In the genomic region with DNA sequence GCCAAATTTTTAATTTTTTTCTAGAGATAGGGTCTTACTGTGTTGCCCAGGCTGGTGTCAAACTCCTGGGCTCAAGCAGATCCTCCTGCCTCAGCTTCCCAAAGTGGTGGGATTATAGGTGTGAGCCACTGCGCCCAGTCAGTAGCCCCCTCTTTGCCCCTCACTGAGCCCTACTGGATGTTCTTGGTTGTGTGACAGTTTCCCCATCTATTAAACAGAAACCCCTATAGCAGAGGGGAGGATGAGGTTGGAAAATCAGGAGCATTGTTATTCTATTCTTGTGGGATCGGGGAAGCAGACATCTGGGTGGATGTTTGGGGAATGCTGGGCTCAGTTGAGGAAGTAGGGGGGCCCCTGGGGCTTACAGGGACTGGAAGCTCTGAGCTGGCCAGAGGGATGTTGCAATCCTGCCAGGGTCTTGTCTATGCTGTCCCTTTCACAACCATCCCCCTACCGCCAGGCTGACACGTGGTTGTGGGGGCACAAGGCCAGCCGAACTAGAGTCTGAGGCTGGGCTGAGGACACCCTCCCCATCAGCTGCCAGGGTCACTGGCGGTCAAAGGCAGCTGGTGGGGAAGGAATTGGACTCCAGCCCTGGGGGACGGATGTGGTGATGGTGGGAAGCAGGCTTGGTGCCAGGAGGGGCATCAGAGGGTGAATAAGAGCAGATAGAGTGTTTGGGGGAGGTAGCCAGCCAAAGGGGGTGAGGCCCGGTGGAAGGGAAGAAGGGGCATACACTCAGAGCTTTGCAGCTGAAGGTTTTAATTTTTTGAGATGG, we compare ENCODE assay signal across 10 cellular contexts. TPM values are rescaled to one million over a fixed set of nuclear protein-coding genes. Genes with fewer than 3 reads are reported as not detected.
DNase-seq lines count a peak whose midpoint lies in the region; FAIRE-seq and TF ChIP-seq lines count a peak whose summit lies in the region.
"Had no signal": no experiment of that assay in that cellular context is flagged by ENCODE, and none has a peak within 500 bp of the region (broad histone marks: within the 10 kb centered on the region; RNA-seq: fewer than 3 reads in every experiment).

No MANE protein-coding gene starts in this region.

- no peaks in the 10 kb centered on the region for H3K27me3 ChIP-seq in astrocyte (ENCODE audit: insufficient read depth, low read length)
- H3K27me3 ChIP-seq in mesenchymal stem cell (ENCODE audit: control insufficient read depth in 1 of 2, insufficient read depth in 1 of 2, low read length in 2 of 2), result no peaks in the 10 kb centered on the region

- peak overlapping the region; percentile 27 to 77 for H2BK12ac ChIP-seq in mesenchymal stem cell (ENCODE audit: low read length in 2 of 2)

- 71% methylated on average over 8 of the region's 8 CpGs for WGBS in mesenchymal stem cell

- H2BK120ac ChIP-seq in mesenchymal stem cell (ENCODE audit: low read depth, low read length), result peak overlapping the region; percentile 15

- DNase-seq in AML-193 (lab: John Stamatoyannopoulos, UW) (peak; percentile 62 to 68), astrocyte (ENCODE audit: low read depth) (no peak), mesenchymal stem cell (peak; percentile 81), GOT3 (lab: John Stamatoyannopoulos, UW) (no peak), NCI-H446 treated with DMSO at 0.1 percent for 48 hours (lab: John Stamatoyannopoulos, UW) (no peak), NCI-H2107 treated with DMSO at 0.1 percent for 48 hours (lab: John Stamatoyannopoulos, UW; ENCODE audit: unreplicated experiment) (no peak)
- DNase-seq: activated T-cell treated with anti-CD3 and anti-CD28 coated beads, Interleukin-2, amount 50 U/mL, for 48 hours had no signal

- no peak overlapping the region for H2BK5ac ChIP-seq in mesenchymal stem cell (ENCODE audit: low read depth, low read length, poor library complexity, severe bottlenecking)

- H3K9me3 ChIP-seq in astrocyte (ENCODE audit: insufficient read depth, low read depth, low read length) (no peaks in the 10 kb centered on the region), mesenchymal stem cell (ENCODE audit: control insufficient read depth, low read length) (no peaks in the 10 kb centered on the region)

- H3K4me3 ChIP-seq in astrocyte (ENCODE audit: insufficient read depth, low read depth, low read length), result no peak overlapping the region
- no peak overlapping the region for H3K4me3 ChIP-seq in mesenchymal stem cell (ENCODE audit: insufficient read depth in 1 of 2, low read depth in 1 of 2, low read length in 2 of 2)
- H3K4me3 ChIP-seq: GM23338 had no signal

- H2AK5ac ChIP-seq in mesenchymal stem cell (ENCODE audit: low read length, severe bottlenecking), result no peak overlapping the region

- no peak overlapping the region for H3K23ac ChIP-seq in mesenchymal stem cell (ENCODE audit: low read length in 2 of 2)

- no peak overlapping the region for H3K14ac ChIP-seq in mesenchymal stem cell (ENCODE audit: low read length in 2 of 2)

- H3K27ac Mint-ChIP-seq in astrocyte (ENCODE audit: unreplicated experiment), result no peak overlapping the region
- H3K27ac Mint-ChIP-seq: GM23338, memory B cell had no signal

- H3K4me2 ChIP-seq in astrocyte (ENCODE audit: low read length), result peak overlapping the region; percentile 12
- H3K4me2 ChIP-seq in mesenchymal stem cell (ENCODE audit: low read length, poor library complexity, severe bottlenecking), result no peak overlapping the region
- H3K4me2 ChIP-seq: GM23338 had no signal

- H3K4me1 ChIP-seq in astrocyte (ENCODE audit: insufficient read depth, low read length) (no peaks in the 10 kb centered on the region), mesenchymal stem cell (ENCODE audit: control insufficient read depth, insufficient read depth, low read depth, low read length) (peaks cover 7% of the 10 kb centered on the region)

- no peaks in the 10 kb centered on the region for H3K36me3 Mint-ChIP-seq in astrocyte (ENCODE audit: low read depth, unreplicated experiment)
- H3K36me3 Mint-ChIP-seq: memory B cell had no signal

- H3K79me1 ChIP-seq in mesenchymal stem cell (replicated peaks; ENCODE audit: low read length, poor library complexity, severe bottlenecking), result no peaks in the 10 kb centered on the region

- peak overlapping the region; percentile 90 for H4K91ac ChIP-seq in mesenchymal stem cell (ENCODE audit: low read length)

- peak overlapping the region in 1 of 2 experiments; percentile 66 for H3K4ac ChIP-seq in mesenchymal stem cell (ENCODE audit: low read depth in 1 of 2, low read length in 2 of 2)

- no peak for FAIRE-seq in astrocyte (lab: Jason Lieb, UNC)

- H4K20me1 ChIP-seq in astrocyte (ENCODE audit: insufficient read depth, low read length), result no peaks in the 10 kb centered on the region

- no peak overlapping the region for H3K9ac ChIP-seq in astrocyte (ENCODE audit: low read length)
- peak overlapping the region; percentile 34 for H3K9ac ChIP-seq in mesenchymal stem cell (ENCODE audit: low read length)

- H3K18ac ChIP-seq in mesenchymal stem cell (ENCODE audit: low read depth in 1 of 2, low read length in 2 of 2), result peak overlapping the region in 1 of 2 experiments; percentile 59

- no peak for TF ChIP-seq CTCF in astrocyte (IDR thresholded peaks at IDR 0.05; ENCODE audit: insufficient read depth, low read depth, low read length)

- no peak overlapping the region for H3K27ac ChIP-seq in astrocyte (ENCODE audit: low read depth, low read length)
- H3K27ac ChIP-seq in mesenchymal stem cell (ENCODE audit: low read length, poor library complexity, severe bottlenecking), result no peak overlapping the region

- H4K8ac ChIP-seq in mesenchymal stem cell (ENCODE audit: low read length), result peak overlapping the region; percentile 49

- H3K27me3 Mint-ChIP-seq in astrocyte (ENCODE audit: low read depth, unreplicated experiment), result peaks cover 26% of the 10 kb centered on the region

- H3K9me3 Mint-ChIP-seq in astrocyte (ENCODE audit: unreplicated experiment), result peaks cover 2% of the 10 kb centered on the region
- H3K9me3 Mint-ChIP-seq: memory B cell had no signal

- no peak overlapping the region for H3K4me3 Mint-ChIP-seq in astrocyte (ENCODE audit: unreplicated experiment)
- H3K4me3 Mint-ChIP-seq: GM23338 had no signal

- H3K36me3 ChIP-seq in astrocyte (ENCODE audit: insufficient read depth, low read length) (no peaks in the 10 kb centered on the region), mesenchymal stem cell (ENCODE audit: control insufficient read depth in 1 of 2, insufficient read depth in 2 of 2, low read depth in 1 of 2, low read length in 2 of 2) (no peaks in the 10 kb centered on the region)

- peak overlapping the region; percentile 3 for H2BK15ac ChIP-seq in mesenchymal stem cell (ENCODE audit: low read depth, poor library complexity, severe bottlenecking)

- H2AFZ ChIP-seq in astrocyte (ENCODE audit: low read depth, low read length) (peak overlapping the region; percentile 41), mesenchymal stem cell (ENCODE audit: low read depth, low read length) (no peak overlapping the region)
- H2AFZ ChIP-seq: GM23338 had no signal

- H3K4me1 Mint-ChIP-seq in astrocyte (ENCODE audit: low read depth, unreplicated experiment), result no peaks in the 10 kb centered on the region

- H3K79me2 ChIP-seq in astrocyte (ENCODE audit: insufficient read depth, low read length), result no peaks in the 10 kb centered on the region

RNA-seq across cellular contexts. Expression of a gene that starts 10.9 kb away (rescaled TPM):
- total RNA-seq in astrocyte, result 2.2 and 2.4 TPM in 2 replicates
- polyA plus RNA-seq in mesenchymal stem cell (2013, experiment 1 of 2), result 87.8 TPM
- 82.3 TPM for polyA plus RNA-seq in mesenchymal stem cell (2013, experiment 2 of 2)

RNA-seq across cellular contexts. Expression of a gene that starts 16.7 kb away (rescaled TPM):
- not detected in 2 replicates for total RNA-seq in astrocyte
- polyA plus RNA-seq in mesenchymal stem cell (2013, experiment 1 of 2), result not detected
- polyA plus RNA-seq in mesenchymal stem cell (2013, experiment 2 of 2), result not detected
- total RNA-seq: GM23338, urinary bladder had no signal
- polyA plus RNA-seq: GM23338, urinary bladder had no signal

RNA-seq across cellular contexts. Expression of a gene that starts 19.7 kb away (rescaled TPM):
- total RNA-seq in astrocyte, result 655 and 663 TPM in 2 replicates
- 201 TPM for polyA plus RNA-seq in mesenchymal stem cell (2013, experiment 1 of 2)
- polyA plus RNA-seq in mesenchymal stem cell (2013, experiment 2 of 2), result 208 TPM

RNA-seq across cellular contexts. Expression of a gene that starts 20.5 kb away (rescaled TPM):
- total RNA-seq in astrocyte, result not detected in 2 replicates
- not detected for polyA plus RNA-seq in mesenchymal stem cell (2013, experiment 1 of 2)
- polyA plus RNA-seq in mesenchymal stem cell (2013, experiment 2 of 2), result not detected
- total RNA-seq: GM23338, urinary bladder had no signal
- polyA plus RNA-seq: GM23338 had no signal

RNA-seq across cellular contexts. Expression of a gene that starts 29.9 kb away (rescaled TPM):
- total RNA-seq in astrocyte, result 115 and 128 TPM in 2 replicates
- polyA plus RNA-seq in mesenchymal stem cell (2013, experiment 1 of 2), result 97.6 TPM
- 93.9 TPM for polyA plus RNA-seq in mesenchymal stem cell (2013, experiment 2 of 2)

Comparison
In these comparisons a context has a peak if more than half of its experiments do, and no peak if none do; other contexts are left out.
1. DNase-seq: peak in AML-193 (2 of 2) and mesenchymal stem cell (single experiment); none in astrocyte (single experiment), GOT3 (single experiment), NCI-H446 treated with DMSO at 0.1 percent for 48 hours (single experiment) and NCI-H2107 treated with DMSO at 0.1 percent for 48 hours (single experiment).